In the genomic region with DNA sequence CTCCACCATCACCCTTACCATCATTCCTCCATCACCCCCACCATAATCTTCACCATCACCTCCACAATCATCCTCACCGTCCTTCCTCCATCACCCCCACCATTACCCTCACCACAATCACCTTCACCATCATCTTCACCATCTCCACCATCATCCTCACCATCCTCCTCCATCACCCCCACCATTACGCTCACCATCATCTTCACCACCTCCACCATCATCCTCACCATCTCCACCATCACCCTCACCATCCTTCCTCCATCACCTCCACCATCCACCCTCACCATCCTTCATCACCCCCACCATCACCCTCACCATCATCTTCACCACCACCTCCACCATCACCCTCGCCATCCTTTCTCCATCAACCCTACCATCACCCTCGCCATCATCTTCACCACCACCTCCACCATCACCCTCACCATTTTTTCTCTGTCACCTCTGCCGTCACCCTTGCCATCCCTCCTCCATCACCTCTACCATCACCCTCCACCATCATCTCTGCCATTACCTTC, we compare ENCODE assay signal across 17 cellular contexts. TPM values are rescaled to one million over a fixed set of nuclear protein-coding genes. Genes with fewer than 3 reads are reported as not detected.
A peak's percentile ranks its signal among the peaks of the same experiment; 100 is the strongest.
DNase-seq lines count a peak whose midpoint lies in the region; ATAC-seq and TF ChIP-seq lines count a peak whose summit lies in the region.
"Had no signal": no experiment of that assay in that cellular context is flagged by ENCODE, and none has a peak within 500 bp of the region (broad histone marks: within the 10 kb centered on the region; RNA-seq: fewer than 3 reads in every experiment).

No MANE protein-coding gene starts in this region.

- no peak for DNase-seq in activated CD8-positive, alpha-beta memory T cell treated with anti-CD3 and anti-CD28 coated beads, Interleukin-2, amount 10 ng/mL, durations not matched to agents 7 days and 5 days
- DNase-seq in activated CD8-positive, alpha-beta memory T cell treated with anti-CD3 and anti-CD28 coated beads, Interleukin-2, amount 50 U/mL, for 4 hours = no peak
- DNase-seq in effector memory CD4-positive, alpha-beta T cell = no peak
- no peak for DNase-seq in NCI-H526 (lab: John Stamatoyannopoulos, UW)
- DNase-seq: COR-L47, KBM-7, NCI-H446 treated with DMSO at 0.1 percent for 48 hours, pancreas had no signal

- H2AFZ ChIP-seq in Loucy (ENCODE audit: low read length) = no peak overlapping the region
- H2AFZ ChIP-seq: hepatocyte had no signal

- peaks cover 91% of the 10 kb centered on the region for H3K4me1 ChIP-seq in Loucy (ENCODE audit: insufficient read depth, low read length, poor library complexity, severe bottlenecking)
- H3K4me1 ChIP-seq in effector memory CD4-positive, alpha-beta T cell (ENCODE audit: control insufficient read depth, insufficient read depth, low read length, poor library complexity, severe bottlenecking) = peaks cover 87% of the 10 kb centered on the region
- H3K4me1 ChIP-seq: HAP-1, pancreas had no signal

- peak overlapping the region; percentile 57 for H3K9ac ChIP-seq in Loucy (ENCODE audit: low read depth, low read length, poor library complexity, severe bottlenecking)

- peaks cover 88% of the 10 kb centered on the region for H3K4me1 Mint-ChIP-seq in activated CD8-positive, alpha-beta memory T cell treated with anti-CD3 and anti-CD28 coated beads, Interleukin-2, amount 10 ng/mL, durations not matched to agents 7 days and 5 days
- H3K4me1 Mint-ChIP-seq in stimulated activated memory B cell treated with anti-CD40 and anti-IgM and Interleukin-4, amounts not matched to agents 10 μg/mL and 1 μg/mL and 100 μg/mL, for 72 hours = peaks cover under 1% of the 10 kb centered on the region

- no peaks in the 10 kb centered on the region for H3K9me3 ChIP-seq in Loucy (ENCODE audit: insufficient read depth, low read depth, low read length)
- H3K9me3 ChIP-seq in effector memory CD4-positive, alpha-beta T cell (ENCODE audit: control insufficient read depth, low read length) = no peaks in the 10 kb centered on the region
- H3K9me3 ChIP-seq: HAP-1, mucosa of descending colon, pancreas had no signal

- H3K36me3 ChIP-seq in Loucy (ENCODE audit: insufficient read depth, low read length) = no peaks in the 10 kb centered on the region
- H3K36me3 ChIP-seq in effector memory CD4-positive, alpha-beta T cell (ENCODE audit: control insufficient read depth, insufficient read depth, low read length) = no peaks in the 10 kb centered on the region
- H3K36me3 ChIP-seq: HAP-1 had no signal

- no peaks in the 10 kb centered on the region for H4K20me1 ChIP-seq in Loucy (ENCODE audit: insufficient read depth, low read length, poor library complexity, severe bottlenecking)

- H3K9me3 Mint-ChIP-seq in activated CD8-positive, alpha-beta memory T cell treated with anti-CD3 and anti-CD28 coated beads, Interleukin-2, amount 10 ng/mL, durations not matched to agents 7 days and 5 days (ENCODE audit: low read depth) = peaks cover 9% of the 10 kb centered on the region
- peaks cover 13% of the 10 kb centered on the region for H3K9me3 Mint-ChIP-seq in stimulated activated memory B cell treated with anti-CD40 and anti-IgM and Interleukin-4, amounts not matched to agents 10 μg/mL and 1 μg/mL and 100 μg/mL, for 72 hours

- no peaks in the 10 kb centered on the region for H3K27me3 ChIP-seq in Loucy (ENCODE audit: insufficient read depth, low read length, poor library complexity, severe bottlenecking)
- no peaks in the 10 kb centered on the region for H3K27me3 ChIP-seq in effector memory CD4-positive, alpha-beta T cell (replicated peaks; ENCODE audit: control insufficient read depth, insufficient read depth, low read length, poor library complexity, severe bottlenecking)
- H3K27me3 ChIP-seq: dorsolateral prefrontal cortex, hepatocyte, pancreas had no signal

- peak overlapping the region; percentile 77 for H3K27ac Mint-ChIP-seq in activated CD8-positive, alpha-beta memory T cell treated with anti-CD3 and anti-CD28 coated beads, Interleukin-2, amount 10 ng/mL, durations not matched to agents 7 days and 5 days
- no peak overlapping the region for H3K27ac Mint-ChIP-seq in stimulated activated memory B cell treated with anti-CD40 and anti-IgM and Interleukin-4, amounts not matched to agents 10 μg/mL and 1 μg/mL and 100 μg/mL, for 72 hours

- H3K4me2 ChIP-seq in Loucy (ENCODE audit: low read depth, low read length, poor library complexity, severe bottlenecking) = peak overlapping the region; percentile 72
- H3K4me2 ChIP-seq: hepatocyte had no signal

- ATAC-seq in activated CD8-positive, alpha-beta memory T cell treated with anti-CD3 and anti-CD28 coated beads, Interleukin-2, amount 10 ng/mL, durations not matched to agents 7 days and 5 days = no peak
- ATAC-seq in stimulated activated memory B cell treated with anti-CD40 and anti-IgM and Interleukin-4, amounts not matched to agents 10 μg/mL and 1 μg/mL and 100 μg/mL, for 72 hours = peak; percentile 52
- ATAC-seq in HG02981 (IDR thresholded peaks at IDR 0.05; ENCODE audit: unreplicated experiment) (no peak), HG03280 (IDR thresholded peaks at IDR 0.05; ENCODE audit: unreplicated experiment) (no peak)
- ATAC-seq: pancreas had no signal

- H3F3A ChIP-seq in Loucy (ENCODE audit: low read depth) = peaks cover 12% of the 10 kb centered on the region; the same call in 1 of the 2 replicates

- H3K4me3 Mint-ChIP-seq in activated CD8-positive, alpha-beta memory T cell treated with anti-CD3 and anti-CD28 coated beads, Interleukin-2, amount 10 ng/mL, durations not matched to agents 7 days and 5 days = no peak overlapping the region
- no peak overlapping the region for H3K4me3 Mint-ChIP-seq in stimulated activated memory B cell treated with anti-CD40 and anti-IgM and Interleukin-4, amounts not matched to agents 10 μg/mL and 1 μg/mL and 100 μg/mL, for 72 hours

- H3K36me3 Mint-ChIP-seq in activated CD8-positive, alpha-beta memory T cell treated with anti-CD3 and anti-CD28 coated beads, Interleukin-2, amount 10 ng/mL, durations not matched to agents 7 days and 5 days = peaks cover 15% of the 10 kb centered on the region
- H3K36me3 Mint-ChIP-seq in stimulated activated memory B cell treated with anti-CD40 and anti-IgM and Interleukin-4, amounts not matched to agents 10 μg/mL and 1 μg/mL and 100 μg/mL, for 72 hours = peaks cover 29% of the 10 kb centered on the region

- peak overlapping the region; percentile 52 for H3K4me3 ChIP-seq in Loucy (ENCODE audit: low read length, poor library complexity, severe bottlenecking)
- no peak overlapping the region for H3K4me3 ChIP-seq in effector memory CD4-positive, alpha-beta T cell (ENCODE audit: insufficient read depth, low read depth, low read length, poor library complexity, severe bottlenecking)
- H3K4me3 ChIP-seq: dorsolateral prefrontal cortex, HAP-1, hepatocyte, mucosa of descending colon, pancreas, SK-N-MC had no signal

- CTCF ChIA-PET in activated CD8-positive, alpha-beta memory T cell treated with anti-CD3 and anti-CD28 coated beads, Interleukin-2, amount 10 ng/mL, durations not matched to agents 7 days and 5 days (lab: Charles Lee) = interaction anchor here (1.4 kb wide), 2 partner anchors 15 to 211 kb away, joined by 3 to 6 read pairs; a partner anchor contains a TSS

- no peaks in the 10 kb centered on the region; the same call in 1 of the 2 replicates for H3K9me2 ChIP-seq in Loucy (replicated peaks; ENCODE audit: low read depth, low read length)

- H3K27me3 Mint-ChIP-seq in activated CD8-positive, alpha-beta memory T cell treated with anti-CD3 and anti-CD28 coated beads, Interleukin-2, amount 10 ng/mL, durations not matched to agents 7 days and 5 days = peaks cover 27% of the 10 kb centered on the region
- H3K27me3 Mint-ChIP-seq in stimulated activated memory B cell treated with anti-CD40 and anti-IgM and Interleukin-4, amounts not matched to agents 10 μg/mL and 1 μg/mL and 100 μg/mL, for 72 hours = no peaks in the 10 kb centered on the region

- H3K27ac ChIP-seq in effector memory CD4-positive, alpha-beta T cell (ENCODE audit: insufficient read depth, low read length, poor library complexity, severe bottlenecking) = peak overlapping the region; percentile 58
- H3K27ac ChIP-seq: hepatocyte, pancreas, SK-N-MC had no signal

- H3K79me2 ChIP-seq in Loucy (ENCODE audit: insufficient read depth, low read length) = no peaks in the 10 kb centered on the region
- H3K79me2 ChIP-seq: hepatocyte had no signal

- TF ChIP-seq CTCF in Loucy (conservative IDR thresholded peaks at IDR 0.05; ENCODE audit: low read length) = no peak

RNA-seq across cellular contexts. Expression of a gene that starts 33.1 kb away (rescaled TPM):
- total RNA-seq in activated CD8-positive, alpha-beta memory T cell treated with anti-CD3 and anti-CD28 coated beads, Interleukin-2, amount 10 ng/mL, durations not matched to agents 7 days and 5 days = 10 to 100 TPM; 29.4 to 37.4 TPM
